ENCODE assay signal across 11 cellular contexts in the genomic region with DNA sequence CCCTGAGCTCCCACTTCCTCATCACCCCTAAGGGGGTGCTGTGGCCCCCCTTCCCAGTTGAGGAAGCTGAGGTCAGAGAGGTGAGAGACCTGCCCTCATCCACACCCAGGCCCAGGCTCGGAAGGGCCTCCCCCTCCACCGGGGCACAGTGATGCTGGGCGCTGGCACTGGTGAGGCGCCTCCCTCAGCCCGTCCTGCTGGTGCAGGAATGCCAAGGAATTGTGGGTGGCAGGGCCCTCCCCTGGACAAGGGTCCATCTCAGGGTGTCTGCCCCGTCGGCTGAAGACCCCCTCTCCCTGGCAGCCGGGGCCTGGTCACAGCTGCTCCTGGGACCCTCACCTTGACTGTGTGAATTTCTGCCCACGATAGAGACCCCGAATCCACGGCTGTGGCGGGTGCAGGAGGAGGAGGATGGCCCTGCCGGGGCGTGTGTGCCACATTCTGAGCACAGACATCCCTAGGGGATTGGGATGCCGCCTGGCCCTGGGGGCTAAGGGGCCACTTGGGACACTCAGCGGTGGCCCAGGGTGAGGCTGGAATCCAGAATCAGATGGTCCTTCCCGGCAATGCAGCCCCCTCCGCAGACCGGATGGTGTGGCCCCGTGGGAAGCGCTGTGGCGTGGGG.
"Had no signal": no experiment of that assay in that cellular context is flagged by ENCODE, and none has a peak within 500 bp of the region (broad histone marks: within the 10 kb centered on the region; RNA-seq: fewer than 3 reads in every experiment).

No MANE protein-coding gene starts in this region.

- H3K4me3 ChIP-seq: GM23248, GM23338, HAP-1 had no signal

- ATAC-seq: GM23338, HCT116 had no signal

- H3K4me3 Mint-ChIP-seq: GM23338, H9, HFFc6 had no signal

- H3K27ac ChIP-seq: GM23248 had no signal

- H3K9me3 ChIP-seq: HAP-1 had no signal

- FAIRE-seq: H1, H54 had no signal

- H3K4me2 ChIP-seq: GM23338 had no signal

- H3K9ac ChIP-seq: GM23248 had no signal

- H3K4me1 ChIP-seq: HAP-1 had no signal

- DNase-seq: GM23248, GOT3, H7, H9, HCEC 1CT, HFFc6 had no signal

- H3K27ac Mint-ChIP-seq: GM23338, H9, HFFc6 had no signal

- H2AFZ ChIP-seq: GM23248, GM23338 had no signal

- H3K36me3 ChIP-seq: HAP-1 had no signal
